In genomic region chr3:184339016-184339415, GRCh38 we compare ENCODE assay signal across 1 cellular context.
TF ChIP-seq lines count a peak whose summit lies in the region.

No MANE protein-coding gene starts in this region.

TF ChIP-seq in GM23338, 12 proteins besides CTCF, POLR2A, EP300 and RAD21 (continued from another document):
- TF ChIP-seq ZNF462 (CRISPR knock-in tag; IDR thresholded peaks at IDR 0.05) = no peak
- TF ChIP-seq ZNF114 (CRISPR knock-in tag; IDR thresholded peaks at IDR 0.05) = no peak
- no peak for TF ChIP-seq ETS1 (IDR thresholded peaks at IDR 0.05)
- TF ChIP-seq EZH2phosphoT487 (IDR thresholded peaks at IDR 0.05; ENCODE audit: unreplicated experiment) = no peak
- TF ChIP-seq STAT1 (IDR thresholded peaks at IDR 0.05; ENCODE audit: unreplicated experiment) = no peak
- TF ChIP-seq ZNF331 (CRISPR knock-in tag; IDR thresholded peaks at IDR 0.05; ENCODE audit: low read depth) = no peak
- TF ChIP-seq CREB1 (CRISPR knock-in tag; IDR thresholded peaks at IDR 0.05; ENCODE audit: low read depth) = no peak
- TF ChIP-seq POLR2AphosphoS5 (IDR thresholded peaks at IDR 0.05; ENCODE audit: low read depth) = no peak
- no peak for TF ChIP-seq REST (IDR thresholded peaks at IDR 0.05; ENCODE audit: unreplicated experiment)
